In the genomic region with DNA sequence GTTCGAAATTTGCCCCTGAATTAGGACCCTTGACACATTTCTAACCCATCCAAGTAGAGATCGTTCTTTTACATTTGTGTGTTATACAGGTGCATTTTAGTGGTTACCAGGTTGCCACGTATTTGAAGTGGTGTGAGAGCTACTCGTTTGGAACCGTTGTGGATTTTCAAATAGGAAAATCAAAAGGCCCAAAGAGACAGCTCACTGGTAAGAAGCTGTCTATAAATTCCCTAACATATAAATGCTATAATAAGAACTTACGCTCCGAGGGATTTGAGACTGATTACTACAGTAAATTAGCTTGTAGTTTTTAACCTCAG, we compare ENCODE assay signal across 8 cellular contexts. TPM values are rescaled to one million over a fixed set of nuclear protein-coding genes. Genes with fewer than 3 reads are reported as not detected.
DNase-seq lines count a peak whose midpoint lies in the region; ATAC-seq and TF ChIP-seq lines count a peak whose summit lies in the region.

No MANE protein-coding gene starts in this region.

- H3K9ac ChIP-seq in skeletal muscle tissue (ENCODE audit: low read depth in 1 of 3, low read length in 3 of 3), result peak overlapping the region; percentile 93 to 95 (median 93)

- H3K27ac ChIP-seq in cardiac muscle cell (peak overlapping the region; percentile 98), skeletal muscle tissue (ENCODE audit: low read depth, low read length) (peak overlapping the region; percentile 96)

- H3K4me1 ChIP-seq in cardiac muscle cell (ENCODE audit: low read depth) (peaks cover 25% of the 10 kb centered on the region), skeletal muscle tissue (ENCODE audit: control insufficient read depth in 3 of 3, insufficient read depth in 3 of 3, low read length in 3 of 3) (peaks cover 10 to 29% (median 14%) of the 10 kb centered on the region in 3 donors)

- TF ChIP-seq CTCF in cardiac muscle cell (IDR thresholded peaks at IDR 0.05; ENCODE audit: low read depth, low read length) (no peak), fibroblast of villous mesenchyme (IDR thresholded peaks at IDR 0.05; ENCODE audit: insufficient read depth, low read depth, low read length) (no peak)

- POLR2A ChIA-PET in T-cell (lab: Charles Lee), result interaction anchor here in 1 of 2 donors (2.4 kb wide), 1 partner anchor 226 kb away, joined by 16 read pairs; a partner anchor contains a TSS

- CTCF ChIA-PET in T-cell (lab: Charles Lee), result interaction anchor here (0.6 to 2.7 kb wide), 6 partner anchors 57 to 669 kb away, joined by 3 to 19 read pairs (median 4); partner anchors contain the start of gene CDK19 (in 1 of the 2)

- no peaks in the 10 kb centered on the region for H3K36me3 Mint-ChIP-seq in T-cell

- H3K27me3 ChIP-seq in cardiac muscle cell (no peaks in the 10 kb centered on the region), skeletal muscle tissue (ENCODE audit: control insufficient read depth in 3 of 3, insufficient read depth in 3 of 3, low read length in 3 of 3) (no peaks in the 10 kb centered on the region)

- H3K4me3 ChIP-seq in cardiac muscle cell (peak overlapping the region; percentile 49), fibroblast of villous mesenchyme (ENCODE audit: low read depth, low read length) (peak overlapping the region; percentile 94), skeletal muscle tissue (ENCODE audit: low read length in 3 of 3) (peak overlapping the region; percentile 69 to 88 (median 81))

- no peak for DNase-seq in cardiac muscle cell (ENCODE audit: low read depth in 1 of 2, low spot score in 1 of 2)
- no peak for DNase-seq in cardiac septum (ENCODE audit: low spot score)
- no peak for DNase-seq in T-cell
- peak; percentile 26 for DNase-seq in fibroblast of villous mesenchyme (ENCODE audit: low read depth)
- no peak for DNase-seq in NCI-H2227 (lab: John Stamatoyannopoulos, UW; ENCODE audit: unreplicated experiment)
- DNase-seq in anterior cingulate cortex (lab: John Stamatoyannopoulos, UW), result no peak
- no peak for DNase-seq in islet precursor cell

- peak overlapping the region; percentile 86 to 98 (median 94) for H3K4me3 Mint-ChIP-seq in T-cell

- H3K27ac Mint-ChIP-seq in T-cell, result peak overlapping the region; percentile 95 to 98

- no peaks in the 10 kb centered on the region for H3K9me3 Mint-ChIP-seq in T-cell

- no peak for ATAC-seq in T-cell (replicated peaks in 1 of 4)

- H3K36me3 ChIP-seq in cardiac muscle cell (no peaks in the 10 kb centered on the region), skeletal muscle tissue (ENCODE audit: control insufficient read depth in 3 of 3, insufficient read depth in 3 of 3, low read length in 3 of 3) (no peaks in the 10 kb centered on the region)

- H3K9me3 ChIP-seq in cardiac muscle cell (ENCODE audit: low read depth) (no peaks in the 10 kb centered on the region), skeletal muscle tissue (ENCODE audit: control insufficient read depth in 3 of 3, low read length in 3 of 3) (no peaks in the 10 kb centered on the region)

- H3K4me1 Mint-ChIP-seq in T-cell, result peaks cover 45 to 56% (median 56%) of the 10 kb centered on the region in 3 donors

- no peaks in the 10 kb centered on the region for H3K27me3 Mint-ChIP-seq in T-cell

- intact Hi-C loops in cardiac septum (cut with DNase I), result loop anchor here (5.0 to 10.0 kb wide), 7 partner anchors 68 to 560 kb away; a partner anchor contains a TSS

RNA-seq across cellular contexts. Expression of gene REV3L, which starts 1.6 kb away (rescaled TPM):
- 14.0 and 23.3 TPM in 2 replicates for total RNA-seq in cardiac muscle cell
- 18.1 and 27.2 TPM in 2 replicates for polyA plus RNA-seq in cardiac muscle cell
- total RNA-seq in cardiac septum, result 17.8 TPM
- 10 to 100 TPM; 18.0 to 27.6 (median 22.1) TPM for total RNA-seq in T-cell
- 40.6 and 54.8 TPM in 2 replicates for total RNA-seq in fibroblast of villous mesenchyme
- 42.3 TPM for total RNA-seq in skeletal muscle tissue
